In genomic region chr5:8826491-8826890, GRCh38 we compare ENCODE assay signal across 21 cellular contexts.
DNase-seq lines count a peak whose midpoint lies in the region; ATAC-seq and TF ChIP-seq lines count a peak whose summit lies in the region.
"Had no signal": no experiment of that assay in that cellular context is flagged by ENCODE, and none has a peak within 500 bp of the region (broad histone marks: within the 10 kb centered on the region; RNA-seq: fewer than 3 reads in every experiment).

No MANE protein-coding gene starts in this region.

- H3F3A ChIP-seq in GM23248 (ENCODE audit: insufficient read depth) (peaks cover 40% of the 10 kb centered on the region), PC-3 (ENCODE audit: low read length, unreplicated experiment) (peaks cover 6% of the 10 kb centered on the region), MM.1S (ENCODE audit: insufficient read depth, low read length) (no peaks in the 10 kb centered on the region)

- BruUV-seq in PC-3 (replicated peaks; lab: Mats Ljungman, UMichigan): no TSS peak

- TF ChIP-seq EP300 in transverse colon (IDR thresholded peaks at IDR 0.05; ENCODE audit: low read depth): no peak

- H3K9ac ChIP-seq in GM23248 (no peak overlapping the region), PC-3 (ENCODE audit: low read length) (peak overlapping the region; percentile 2; the same call in 1 of the 2 replicates), MM.1S (ENCODE audit: low read length) (no peak overlapping the region)

- H3K9me3 ChIP-seq in GM23248 (ENCODE audit: low read depth) (no peaks in the 10 kb centered on the region), PC-3 (ENCODE audit: low read length) (no peaks in the 10 kb centered on the region), MM.1S (replicated peaks; ENCODE audit: insufficient read depth, low read length) (no peaks in the 10 kb centered on the region), transverse colon (no peaks in the 10 kb centered on the region)

- H3K9me2 ChIP-seq in GM23248 (ENCODE audit: insufficient read depth) (no peaks in the 10 kb centered on the region), PC-3 (replicated peaks; ENCODE audit: low read length) (no peaks in the 10 kb centered on the region), MM.1S (replicated peaks; ENCODE audit: insufficient read depth, low read length) (no peaks in the 10 kb centered on the region)

- peak; percentile 39 for ATAC-seq in PC-3
- ATAC-seq: HCT116, Panc1 had no signal

- H3K36me3 Mint-ChIP-seq in osteocyte (ENCODE audit: unreplicated experiment): peaks cover 9% of the 10 kb centered on the region

- peaks cover 57% of the 10 kb centered on the region for H3K4me1 Mint-ChIP-seq in osteocyte (ENCODE audit: unreplicated experiment)

- CTCF ChIA-PET in PC-3 (lab: Charles Lee): no interaction called here

- WGBS in GM23248 (ENCODE audit: low coverage in 1 of 2, low lambda C conversion rate in 2 of 2, missing lambda C conversion rate in 2 of 2), 2 experiments: 76 to 84% methylated on average over 2 of the region's 2 CpGs
- WGBS in transverse colon (ENCODE audit: low coverage in 1 of 2), 2 donors: 14 to 30% methylated on average over 1 to 2 of the region's 2 CpGs

- TF ChIP-seq POLR2A in transverse colon (IDR thresholded peaks at IDR 0.05): no peak

- H3K4me3 Mint-ChIP-seq in osteocyte (ENCODE audit: unreplicated experiment): no peak overlapping the region

- H3K4me3 ChIP-seq in GM23248: no peak overlapping the region
- H3K4me3 ChIP-seq in PC-3 (ENCODE audit: low read length): no peak overlapping the region
- no peak overlapping the region for H3K4me3 ChIP-seq in epithelial cell of esophagus (ENCODE audit: low read length)
- no peak overlapping the region for H3K4me3 ChIP-seq in MM.1S (ENCODE audit: low read length)
- H3K4me3 ChIP-seq in transverse colon: no peak overlapping the region
- H3K4me3 ChIP-seq: MG63 had no signal

- no peaks in the 10 kb centered on the region for H3K79me2 ChIP-seq in GM23248 (ENCODE audit: insufficient read depth)
- H3K79me2 ChIP-seq in PC-3 (ENCODE audit: low read length): no peaks in the 10 kb centered on the region
- no peaks in the 10 kb centered on the region for H3K79me2 ChIP-seq in MM.1S (ENCODE audit: low read length)

- TF ChIP-seq CTCF in PC-3 (conservative IDR thresholded peaks at IDR 0.05; ENCODE audit: low read depth, low read length) (no peak), epithelial cell of esophagus (IDR thresholded peaks at IDR 0.05; ENCODE audit: insufficient read depth, low read depth, low read length, missing control alignments) (no peak), osteocyte (IDR thresholded peaks at IDR 0.05) (no peak), MM.1S (IDR thresholded peaks at IDR 0.05; ENCODE audit: low read length) (no peak), transverse colon (IDR thresholded peaks at IDR 0.05) (no peak)

- no peaks in the 10 kb centered on the region for H3K36me3 ChIP-seq in GM23248 (ENCODE audit: low read depth)
- H3K36me3 ChIP-seq in PC-3 (ENCODE audit: low read depth, low read length): no peaks in the 10 kb centered on the region
- H3K36me3 ChIP-seq in MM.1S (replicated peaks; ENCODE audit: insufficient read depth, low read length): no peaks in the 10 kb centered on the region
- H3K36me3 ChIP-seq in transverse colon: no peaks in the 10 kb centered on the region
- H3K36me3 ChIP-seq: MG63 had no signal

- peaks cover 18% of the 10 kb centered on the region for H3K9me3 Mint-ChIP-seq in osteocyte (ENCODE audit: unreplicated experiment)

- in situ Hi-C loops in GM23248 (cut with MboI): no loop called here
- in situ Hi-C loops in transverse colon (cut with MboI; ENCODE audit: low pct_ligation_motif_present in 1 of 4, low pct_unique_long_range_greater_than_20kb in 1 of 4, low sequenced_read_pairs in 3 of 4): no loop called here

- H3K27ac ChIP-seq in GM23248: no peak overlapping the region
- peak overlapping the region; percentile 54 for H3K27ac ChIP-seq in PC-3 (ENCODE audit: low read length)
- H3K27ac ChIP-seq in MM.1S (ENCODE audit: low read length): no peak overlapping the region
- no peak overlapping the region for H3K27ac ChIP-seq in transverse colon

- peaks cover 60% of the 10 kb centered on the region for H3K4me1 ChIP-seq in GM23248 (ENCODE audit: insufficient read depth)
- H3K4me1 ChIP-seq in PC-3 (ENCODE audit: insufficient read depth, low read length): peaks cover 58% of the 10 kb centered on the region
- no peaks in the 10 kb centered on the region for H3K4me1 ChIP-seq in MM.1S (ENCODE audit: low read length)
- no peaks in the 10 kb centered on the region for H3K4me1 ChIP-seq in transverse colon

- peak overlapping the region; percentile 81 for H3K27ac Mint-ChIP-seq in osteocyte (ENCODE audit: unreplicated experiment)

- H3K4me2 ChIP-seq in GM23248 (ENCODE audit: unreplicated experiment): no peak overlapping the region
- peak overlapping the region; percentile 17 for H3K4me2 ChIP-seq in PC-3 (ENCODE audit: low read length)
- no peak overlapping the region for H3K4me2 ChIP-seq in MM.1S (ENCODE audit: low read depth, low read length)

- H3K27me3 ChIP-seq in GM23248 (replicated peaks; ENCODE audit: insufficient read depth) (no peaks in the 10 kb centered on the region), PC-3 (ENCODE audit: low read length) (no peaks in the 10 kb centered on the region), MM.1S (replicated peaks; ENCODE audit: insufficient read depth, low read length) (no peaks in the 10 kb centered on the region), transverse colon (no peaks in the 10 kb centered on the region)
- H3K27me3 ChIP-seq: MG63 had no signal

- peak overlapping the region; percentile 14; the same call in 1 of the 2 replicates for H2AFZ ChIP-seq in GM23248
- H2AFZ ChIP-seq in PC-3 (ENCODE audit: low read length): peak overlapping the region; percentile 37
- no peak overlapping the region for H2AFZ ChIP-seq in MM.1S (ENCODE audit: low read length)

- intact Hi-C loops in PC-3 (cut with micrococcal nuclease) (loop anchor here (10.0 kb wide), 1 partner anchor 572 kb away; no protein-coding TSS in a partner anchor), transverse colon (cut with DNase I; ENCODE audit: low total_unique reads) (no loop called here)

- no peaks in the 10 kb centered on the region for H3K27me3 Mint-ChIP-seq in osteocyte (ENCODE audit: unreplicated experiment)

- DNase-seq in GM23248 (no peak), PC-3 (peak; percentile 58), epithelial cell of esophagus (ENCODE audit: low read depth) (peak; percentile 33), osteocyte (ENCODE audit: extremely low spot score, unreplicated experiment) (no peak), MM.1S (no peak), RPMI8226 (no peak), transverse colon (no peak)
- no peak for DNase-seq in activated CD4-positive, alpha-beta T cell treated with anti-CD3 and anti-CD28 coated beads, Interleukin-2, amount 50 U/mL, for 4 hours
- DNase-seq: ACHN, AML-193, DMS53, KG1, MG63, NCI-H1092 treated with DMSO at 0.1 percent for 48 hours, NCI-H1694 treated with DMSO at 0.1 percent for 48 hours, NCI-H2107, NCI-H226, NCI-H524 treated with DMSO at 0.1 percent for 48 hours, SHP77 had no signal

- H4K20me1 ChIP-seq in GM23248 (ENCODE audit: insufficient read depth): no peaks in the 10 kb centered on the region
- H4K20me1 ChIP-seq in PC-3 (ENCODE audit: low read length): no peaks in the 10 kb centered on the region
- H4K20me1 ChIP-seq in MM.1S (ENCODE audit: insufficient read depth, low read length): no peaks in the 10 kb centered on the region

- POLR2A ChIA-PET in PC-3 (lab: Charles Lee; ENCODE audit: unreplicated experiment): no interaction called here

Comparison
In these comparisons a context has a peak if more than half of its experiments do, and no peak if none do; other contexts are left out.
1. DNase-seq: peak in PC-3 (single experiment) and epithelial cell of esophagus (single experiment); none in GM23248 (single experiment), osteocyte (single experiment), MM.1S (single experiment), RPMI8226 (single experiment), activated CD4-positive, alpha-beta T cell treated with anti-CD3 and anti-CD28 coated beads, Interleukin-2, amount 50 U/mL, for 4 hours (0 of 2) and transverse colon (single experiment).